ENCODE assay signal across 18 cellular contexts in the genomic region with DNA sequence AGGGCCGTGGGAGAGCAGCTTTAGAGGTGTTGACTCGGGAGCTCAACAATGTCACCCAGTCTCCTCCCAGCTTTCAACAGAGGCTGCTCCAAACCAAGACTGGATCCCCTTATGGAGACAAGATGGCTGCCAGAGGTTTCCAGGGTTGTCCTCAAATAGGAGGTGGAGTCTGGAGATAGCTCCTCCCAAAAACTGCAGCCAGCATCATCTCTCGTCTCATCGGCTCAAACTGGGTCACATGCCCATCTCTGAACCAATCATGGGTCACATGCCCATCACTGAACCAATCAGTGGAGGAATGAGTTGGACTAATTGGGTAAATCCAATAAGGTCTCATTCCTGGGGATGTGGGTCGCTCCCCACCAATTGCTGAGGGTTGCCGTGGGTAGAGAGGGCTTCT. TPM values are rescaled to one million over a fixed set of nuclear protein-coding genes. Genes with fewer than 3 reads are reported as not detected.
A peak's percentile ranks its signal among the peaks of the same experiment; 100 is the strongest.
DNase-seq lines count a peak whose midpoint lies in the region; ATAC-seq, FAIRE-seq and TF ChIP-seq lines count a peak whose summit lies in the region.
"Had no signal": no experiment of that assay in that cellular context is flagged by ENCODE, and none has a peak within 500 bp of the region (broad histone marks: within the 10 kb centered on the region; RNA-seq: fewer than 3 reads in every experiment).

No MANE protein-coding gene starts in this region.

- under 1% methylated on average over 6 of the region's 6 CpGs for whole genome bisulfite sequencing in A549 (ENCODE audit: missing lambda C conversion rate)
- no CpG with 5 or more reads among the region's 6 CpGs for WGBS in IMR-90 (ENCODE audit: extremely low coverage in 2 of 2, insufficient read length in 1 of 2), 2 experiments
- no CpG with 5 or more reads among the region's 6 CpGs for WGBS in mesendoderm (ENCODE audit: extremely low coverage, insufficient coverage, low lambda C conversion rate)

- TF ChIP-seq CTCF in A549 (IDR thresholded peaks at IDR 0.05) (no peak), IMR-90 (conservative IDR thresholded peaks at IDR 0.05; ENCODE audit: low read depth, low read length) (no peak)

- H3K4me3 Mint-ChIP-seq in activated CD8-positive, alpha-beta T cell treated with anti-CD3 and anti-CD28 coated beads, Interleukin-2, amount 10 ng/mL, durations not matched to agents 7 days and 5 days = no peak overlapping the region
- H3K4me3 Mint-ChIP-seq: CD4-positive, CD25-positive, alpha-beta regulatory T cell had no signal

- no peak overlapping the region for H2AFZ ChIP-seq in IMR-90 (replicated peaks; ENCODE audit: low read length, poor library complexity)

- H2BK120ac ChIP-seq in IMR-90 (ENCODE audit: low read depth, low read length) = no peak overlapping the region
- H2BK120ac ChIP-seq in mesendoderm (ENCODE audit: low read depth, low read length) = no peak overlapping the region

- intact Hi-C loops in IMR-90 (cut with micrococcal nuclease) = no loop called here

- no peak for ATAC-seq in A549
- ATAC-seq in IMR-90 (ENCODE audit: low read depth) = no peak
- ATAC-seq in HG03565 (IDR thresholded peaks at IDR 0.05; ENCODE audit: unreplicated experiment) = no peak
- ATAC-seq in activated CD4-positive, CD25-positive, alpha-beta regulatory T cell treated with anti-CD3 and anti-CD28 coated beads, Interleukin-2, amount 50 U/mL, for 24 hours = no peak
- ATAC-seq in activated CD8-positive, alpha-beta T cell treated with anti-CD3 and anti-CD28 coated beads, Interleukin-2, amount 10 ng/mL, durations not matched to agents 7 days and 5 days = no peak

- H2AK9ac ChIP-seq in IMR-90 (replicated peaks; ENCODE audit: low read depth, low read length, poor library complexity) = no peak overlapping the region

- H3K27ac ChIP-seq in A549 (no peak overlapping the region), IMR-90 (ENCODE audit: insufficient read depth, low read length) (no peak overlapping the region), mesendoderm (ENCODE audit: low read depth, low read length) (no peak overlapping the region)
- H3K27ac ChIP-seq: BLaER1 treated with 17β-estradiol and CSF1 and Interleukin-3, amounts not matched to agents 10 nM and 100 nM; HL-60 had no signal

- TF ChIP-seq RAD21 in A549 (conservative IDR thresholded peaks at IDR 0.05 in 1 of 2, IDR thresholded peaks at IDR 0.05 in 1 of 2) (no peak), IMR-90 (IDR thresholded peaks at IDR 0.05; ENCODE audit: low read length) (no peak)

- peaks cover 4% of the 10 kb centered on the region for H3K27me3 Mint-ChIP-seq in activated CD8-positive, alpha-beta T cell treated with anti-CD3 and anti-CD28 coated beads, Interleukin-2, amount 10 ng/mL, durations not matched to agents 7 days and 5 days (ENCODE audit: low read depth)

- H3K56ac ChIP-seq in IMR-90 (ENCODE audit: extremely low read depth, insufficient read depth, low read length) (no peak overlapping the region), mesendoderm (ENCODE audit: low read length) (no peak overlapping the region)

- H3K4me2 ChIP-seq in A549 = no peak overlapping the region
- no peak overlapping the region for H3K4me2 ChIP-seq in IMR-90 (ENCODE audit: low read depth, low read length)
- H3K4me2 ChIP-seq in mesendoderm (ENCODE audit: low read length) = no peak overlapping the region
- H3K4me2 ChIP-seq: BLaER1 treated with 17β-estradiol and CSF1 and Interleukin-3, amounts not matched to agents 10 nM and 100 nM had no signal

- H3K36me3 ChIP-seq in IMR-90 (ENCODE audit: control insufficient read depth, insufficient read depth, low read length) = no peaks in the 10 kb centered on the region
- H3K36me3 ChIP-seq in mesendoderm (ENCODE audit: control insufficient read depth, insufficient read depth, low read length) = no peaks in the 10 kb centered on the region
- H3K36me3 ChIP-seq: BLaER1 treated with 17β-estradiol and CSF1 and Interleukin-3, amounts not matched to agents 10 nM and 100 nM had no signal

- no peaks in the 10 kb centered on the region for H3K79me2 ChIP-seq in mesendoderm (ENCODE audit: control insufficient read depth, insufficient read depth, low read length)

- dilution Hi-C loops in IMR-90 (cut with HindIII; ENCODE audit: low sequenced_read_pairs, unreplicated experiment) = no loop called here

- H2BK5ac ChIP-seq in IMR-90 (ENCODE audit: low read depth, low read length, poor library complexity, severe bottlenecking) = no peak overlapping the region
- no peak overlapping the region for H2BK5ac ChIP-seq in mesendoderm (ENCODE audit: low read length)

- no peaks in the 10 kb centered on the region for H3K4me1 ChIP-seq in A549
- H3K4me1 ChIP-seq in IMR-90 (ENCODE audit: control insufficient read depth, insufficient read depth, low read length) = no peaks in the 10 kb centered on the region
- no peaks in the 10 kb centered on the region for H3K4me1 ChIP-seq in mesendoderm (ENCODE audit: control insufficient read depth, low read depth, low read length)
- H3K4me1 ChIP-seq: BLaER1 treated with 17β-estradiol and CSF1 and Interleukin-3, amounts not matched to agents 10 nM and 100 nM had no signal

- H3K18ac ChIP-seq in IMR-90 (ENCODE audit: low read depth, low read length) = no peak overlapping the region
- no peak overlapping the region for H3K18ac ChIP-seq in mesendoderm (ENCODE audit: low read length)

- no peak overlapping the region for H3K4ac ChIP-seq in IMR-90 (ENCODE audit: low read depth, low read length)
- H3K4ac ChIP-seq in mesendoderm (ENCODE audit: low read depth, low read length) = no peak overlapping the region

- CTCF ChIA-PET in A549 (lab: Yijun Ruan, JAX) (interaction anchor here (0.7 to 0.8 kb wide), 2 partner anchors 17 to 1044 kb away, joined by 3 read pairs; no protein-coding TSS in a partner anchor), IMR-90 (lab: Yijun Ruan, JAX) (no interaction called here)
- CTCF ChIA-PET in activated CD8-positive, alpha-beta T cell treated with anti-CD3 and anti-CD28 coated beads, Interleukin-2, amount 10 ng/mL, durations not matched to agents 7 days and 5 days (lab: Charles Lee) = no interaction called here

- in situ Hi-C loops in IMR-90 (cut with MboI; ENCODE audit: low sequenced_read_pairs) (no loop called here), SK-MEL-5 (cut with HindIII; ENCODE audit: low pct_unique_long_range_greater_than_20kb, low sequenced_read_pairs) (no loop called here)

- no peak overlapping the region for H2BK15ac ChIP-seq in IMR-90 (ENCODE audit: low read depth, low read length)
- H2BK15ac ChIP-seq in mesendoderm (replicated peaks; ENCODE audit: low read depth) = no peak overlapping the region

- H3K27me3 ChIP-seq in IMR-90 (ENCODE audit: control insufficient read depth, insufficient read depth, low read length) = peaks cover 4% of the 10 kb centered on the region; the same call in 1 of the 2 replicates
- H3K27me3 ChIP-seq in mesendoderm (ENCODE audit: insufficient read depth, low read length, poor library complexity) = no peaks in the 10 kb centered on the region
- H3K27me3 ChIP-seq: BLaER1 treated with 17β-estradiol and CSF1 and Interleukin-3, amounts not matched to agents 10 nM and 100 nM had no signal

- no peaks in the 10 kb centered on the region for H3K36me3 Mint-ChIP-seq in activated CD8-positive, alpha-beta T cell treated with anti-CD3 and anti-CD28 coated beads, Interleukin-2, amount 10 ng/mL, durations not matched to agents 7 days and 5 days (ENCODE audit: low read depth)
- H3K36me3 Mint-ChIP-seq: CD4-positive, CD25-positive, alpha-beta regulatory T cell had no signal

- H2AK5ac ChIP-seq in IMR-90 (ENCODE audit: low read depth, low read length) (no peak overlapping the region), mesendoderm (ENCODE audit: low read length) (no peak overlapping the region)

- no peak for FAIRE-seq in A549 (lab: Jason Lieb, UNC)
- FAIRE-seq: GM12891 had no signal

- TF ChIP-seq POLR2A in A549 (IDR thresholded peaks at IDR 0.05; ENCODE audit: low read length) (no peak), IMR-90 (IDR thresholded peaks at IDR 0.05; ENCODE audit: low read depth, low read length) (no peak)

- H3K9me3 Mint-ChIP-seq in activated CD8-positive, alpha-beta T cell treated with anti-CD3 and anti-CD28 coated beads, Interleukin-2, amount 10 ng/mL, durations not matched to agents 7 days and 5 days (ENCODE audit: insufficient read depth) = no peaks in the 10 kb centered on the region

- H3K9ac ChIP-seq in IMR-90 (ENCODE audit: low read depth, low read length) (no peak overlapping the region), mesendoderm (ENCODE audit: low read length) (no peak overlapping the region)
- H3K9ac ChIP-seq: BLaER1 treated with 17β-estradiol and CSF1 and Interleukin-3, amounts not matched to agents 10 nM and 100 nM had no signal

- H2BK20ac ChIP-seq in IMR-90 (ENCODE audit: low read depth, low read length) = no peak overlapping the region

- POLR2A ChIA-PET in A549 (lab: Yijun Ruan, JAX) (no interaction called here), IMR-90 (lab: Charles Lee; ENCODE audit: unreplicated experiment) (no interaction called here)
- POLR2A ChIA-PET in activated CD8-positive, alpha-beta T cell treated with anti-CD3 and anti-CD28 coated beads, Interleukin-2, amount 10 ng/mL, durations not matched to agents 7 days and 5 days (lab: Charles Lee) = no interaction called here

- H4K8ac ChIP-seq in IMR-90 (ENCODE audit: low read depth in 2 of 2, low read length in 2 of 2) = no peak overlapping the region
- H4K8ac ChIP-seq in mesendoderm (ENCODE audit: low read depth, low read length) = no peak overlapping the region

- BruUV-seq in IMR-90 (replicated peaks; lab: Mats Ljungman, UMichigan) = no TSS peak

- H3K27ac Mint-ChIP-seq in activated CD8-positive, alpha-beta T cell treated with anti-CD3 and anti-CD28 coated beads, Interleukin-2, amount 10 ng/mL, durations not matched to agents 7 days and 5 days = no peak overlapping the region
- H3K27ac Mint-ChIP-seq: CD4-positive, CD25-positive, alpha-beta regulatory T cell had no signal

- no peaks in the 10 kb centered on the region for H3K4me1 Mint-ChIP-seq in activated CD8-positive, alpha-beta T cell treated with anti-CD3 and anti-CD28 coated beads, Interleukin-2, amount 10 ng/mL, durations not matched to agents 7 days and 5 days (ENCODE audit: low read depth)
- H3K4me1 Mint-ChIP-seq: CD4-positive, CD25-positive, alpha-beta regulatory T cell had no signal

- H4K91ac ChIP-seq in IMR-90 (ENCODE audit: insufficient read depth, low read depth, low read length) = no peak overlapping the region

- no peak overlapping the region for H4K5ac ChIP-seq in IMR-90 (ENCODE audit: low read depth, low read length)
- H4K5ac ChIP-seq in mesendoderm (ENCODE audit: low read length) = no peak overlapping the region

- H3K9me3 ChIP-seq in A549 = no peaks in the 10 kb centered on the region
- H3K9me3 ChIP-seq in IMR-90 (ENCODE audit: control insufficient read depth, insufficient read depth, low read length) = no peaks in the 10 kb centered on the region

- H4K20me1 ChIP-seq in IMR-90 (ENCODE audit: insufficient read depth, low read length) = no peaks in the 10 kb centered on the region
- H4K20me1 ChIP-seq: BLaER1 treated with 17β-estradiol and CSF1 and Interleukin-3, amounts not matched to agents 10 nM and 100 nM had no signal

- H3K79me1 ChIP-seq in IMR-90 (ENCODE audit: low read depth in 1 of 2, low read length in 2 of 2) = no peaks in the 10 kb centered on the region
- H3K79me1 ChIP-seq in mesendoderm (ENCODE audit: low read length) = no peaks in the 10 kb centered on the region

- H3K4me3 ChIP-seq in A549 (no peak overlapping the region), IMR-90 (ENCODE audit: insufficient read depth, low read depth, low read length) (no peak overlapping the region), mesendoderm (ENCODE audit: low read length) (no peak overlapping the region)
- H3K4me3 ChIP-seq: BLaER1 treated with 17β-estradiol and CSF1 and Interleukin-3, amounts not matched to agents 10 nM and 100 nM had no signal

- peak in 1 of 2 experiments; percentile 4 for DNase-seq in A549 (ENCODE audit: low read depth in 1 of 2, low spot score in 1 of 2)
- no peak for DNase-seq in IMR-90
- peak; percentile 14 for DNase-seq in SK-MEL-5 (ENCODE audit: low read depth, low spot score)
- peak; percentile 23 for DNase-seq in mesendoderm
- no peak for DNase-seq in activated CD8-positive, alpha-beta T cell treated with anti-CD3 and anti-CD28 coated beads, Interleukin-2, amount 10 ng/mL, durations not matched to agents 7 days and 5 days
- no peak for DNase-seq in stimulated activated naive CD4-positive, alpha-beta T cell treated with Interleukin-2 at 50 U/mL for 16 hours (lab: John Stamatoyannopoulos, UW)
- DNase-seq: 8988T; ACHN; CD4-positive, CD25-positive, alpha-beta regulatory T cell; DMS79; GOT3; KG1 had no signal

- no peak overlapping the region for H3K14ac ChIP-seq in IMR-90 (replicated peaks; ENCODE audit: low read depth, low read length)

- no peak for TF ChIP-seq EP300 in A549 (IDR thresholded peaks at IDR 0.05)

- H3K23ac ChIP-seq in IMR-90 (ENCODE audit: low read depth, low read length) = no peak overlapping the region
- H3K23ac ChIP-seq in mesendoderm (ENCODE audit: low read length) = no peak overlapping the region

- H3K9me1 ChIP-seq in IMR-90 (ENCODE audit: insufficient read depth, low read length) = no peaks in the 10 kb centered on the region

RNA-seq across cellular contexts. Expression of gene C16orf82, which starts 41.1 kb away (rescaled TPM):
- not detected in 2 replicates for polyA plus RNA-seq in A549 (2011; rRNA removed)
- not detected in 2 replicates for polyA plus RNA-seq in A549 (2012; cell fraction: cytosol; rRNA removed)
- not detected in 2 replicates for polyA plus RNA-seq in A549 (2012; cell fraction: nucleus; rRNA removed)
- not detected in 3 replicates for polyA plus RNA-seq in A549 (2017; fragmentation: RNase III; extraction: RNeasy Plus Mini Kit Qiagen cat#74134 plus additional on column Dnase treatment)
- polyA minus RNA-seq in A549 (2011; rRNA and poly(A)+ RNA removed) = not detected in 2 replicates
- not detected in 2 replicates for total RNA-seq in IMR-90 (2012; rRNA removed)
- not detected in 2 replicates for polyA plus RNA-seq in IMR-90 (2012; rRNA removed)
- not detected in 2 replicates for polyA plus RNA-seq in IMR-90 (2012; cell fraction: cytosol; rRNA removed)
- polyA plus RNA-seq in IMR-90 (2012; cell fraction: nucleus; rRNA removed; ENCODE audit: low replicate concordance) = not detected in 2 replicates
- not detected in 2 replicates for total RNA-seq in SK-MEL-5 (2014; rRNA removed; shearing (Covaris generic))
- not detected in 2 replicates for polyA plus RNA-seq in SK-MEL-5 (2015; cell fraction: cytosol; rRNA removed)
- not detected in 2 replicates for polyA plus RNA-seq in SK-MEL-5 (2015; cell fraction: nucleus; rRNA removed)
- not detected for polyA plus RNA-seq in mesendoderm (2013, experiment 1 of 2)
- not detected for polyA plus RNA-seq in mesendoderm (2013, experiment 2 of 2)
- total RNA-seq in activated CD8-positive, alpha-beta T cell treated with anti-CD3 and anti-CD28 coated beads, Interleukin-2, amount 10 ng/mL, durations not matched to agents 7 days and 5 days = not detected
- total RNA-seq: CD4-positive, CD25-positive, alpha-beta regulatory T cell; G401 had no signal
- polyA plus RNA-seq: CD4-positive, CD25-positive, alpha-beta regulatory T cell had no signal

Comparison
In these comparisons a context has a peak if more than half of its experiments do, and no peak if none do; other contexts are left out.
1. DNase-seq: peak in SK-MEL-5 (single experiment) and mesendoderm (single experiment); none in IMR-90 (single experiment), activated CD8-positive, alpha-beta T cell treated with anti-CD3 and anti-CD28 coated beads, Interleukin-2, amount 10 ng/mL, durations not matched to agents 7 days and 5 days (single experiment) and stimulated activated naive CD4-positive, alpha-beta T cell treated with Interleukin-2 at 50 U/mL for 16 hours (single experiment).